8 cellular contexts compared by ENCODE assay signal in the genomic region with DNA sequence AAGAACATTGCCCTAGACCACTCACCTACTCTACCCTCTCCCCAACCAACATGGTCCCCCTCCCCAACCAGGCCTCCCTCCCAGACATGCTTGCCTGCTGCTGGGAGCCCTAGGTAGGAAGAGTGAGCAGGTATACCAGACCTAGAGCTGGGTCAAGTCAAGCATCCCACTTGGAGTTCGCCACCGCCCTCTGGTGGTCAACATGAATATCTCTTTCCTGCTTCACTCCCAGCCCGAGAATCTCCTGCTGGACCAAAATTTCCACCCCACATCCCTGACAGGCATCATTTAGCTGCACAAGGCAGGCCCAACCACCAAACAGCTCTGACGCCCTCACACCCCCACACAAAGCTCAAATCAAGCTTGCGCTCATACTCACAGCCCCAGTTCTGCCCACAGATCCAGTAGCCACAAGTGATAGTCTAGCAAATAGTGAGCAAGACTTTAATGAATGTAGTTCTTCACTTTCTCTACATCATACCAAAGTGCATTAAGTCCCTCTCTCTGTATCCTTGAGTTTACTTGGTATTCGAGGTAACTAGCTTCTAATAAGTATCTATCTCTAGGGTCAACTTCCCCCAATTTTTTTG.
DNase-seq lines count a peak whose midpoint lies in the region; ATAC-seq and TF ChIP-seq lines count a peak whose summit lies in the region.

No MANE protein-coding gene starts in this region.

- peak; percentile 75 for TF ChIP-seq CTCF in GM20000 (IDR thresholded peaks at IDR 0.05; ENCODE audit: extremely low read depth, missing control alignments)
- peak; percentile 73 for TF ChIP-seq CTCF in astrocyte of the spinal cord (IDR thresholded peaks at IDR 0.05; ENCODE audit: low read depth, low read length)

- no peak for ATAC-seq in GM21423 (IDR thresholded peaks at IDR 0.05; ENCODE audit: unreplicated experiment)

- H3K4me3 ChIP-seq in astrocyte of the spinal cord (ENCODE audit: low read depth, low read length), result no peak overlapping the region

- DNase-seq in C1 segment of cervical spinal cord (lab: John Stamatoyannopoulos, UW) (peak in 9 of 14 donors; percentile 17 to 69 (median 44)), GM20000 (ENCODE audit: low spot score) (peak; percentile 79), NCI-H1092 treated with DMSO at 0.1 percent for 48 hours (lab: John Stamatoyannopoulos, UW) (peak; percentile 49), T-helper 9 cell (peak; percentile 46), astrocyte of the spinal cord (ENCODE audit: low read depth, low spot score) (peak; percentile 65), iPS DF 19.7 (ENCODE audit: low read depth, low spot score) (peak; percentile 80)
- peak; percentile 28 to 65 for DNase-seq in stimulated activated CD4-positive, alpha-beta T cell treated with anti-CD3 and anti-CD28 coated beads, Interleukin-12 subunit alpha, Interleukin-12 subunit beta, amount 100 ng/mL, for 24 hours (ENCODE audit: low read depth in 2 of 2)

- in situ Hi-C loops in astrocyte of the spinal cord (cut with HindIII; ENCODE audit: low sequenced_read_pairs), result no loop called here
